Comparison of ENCODE assay signal across 13 cellular contexts in genomic region chr19:54109651-54110050, GRCh38.
"Had no signal": no experiment of that assay in that cellular context is flagged by ENCODE, and none has a peak within 500 bp of the region (broad histone marks: within the 10 kb centered on the region; RNA-seq: fewer than 3 reads in every experiment).

No MANE protein-coding gene starts in this region.

- H3K9me3 ChIP-seq: gastroesophageal sphincter, neutrophil, thyroid gland had no signal

- ATAC-seq: gastroesophageal sphincter, WTC11 had no signal

- DNase-seq: activated CD4-positive, alpha-beta T cell treated with anti-CD3 and anti-CD28 coated beads for 48 hours; activated naive CD4-positive, alpha-beta T cell treated with anti-CD3 and anti-CD28 coated beads for 36 hours; cortex of kidney; effector memory CD4-positive, alpha-beta T cell; midbrain; retina; stimulated activated CD4-positive, alpha-beta T cell treated with anti-CD3 and anti-CD28 coated beads, Interleukin-4, amount 100 ng/mL, for 4 hours; thyroid gland had no signal

- FAIRE-seq: urothelium cell line had no signal

- H3K27ac ChIP-seq: gastroesophageal sphincter, neutrophil, thyroid gland had no signal

- H3K27me3 ChIP-seq: gastroesophageal sphincter, neutrophil, thyroid gland had no signal

- H3K4me3 ChIP-seq: gastroesophageal sphincter, lung, thyroid gland had no signal
